Comparison of ENCODE assay signal across 8 cellular contexts in the genomic region with DNA sequence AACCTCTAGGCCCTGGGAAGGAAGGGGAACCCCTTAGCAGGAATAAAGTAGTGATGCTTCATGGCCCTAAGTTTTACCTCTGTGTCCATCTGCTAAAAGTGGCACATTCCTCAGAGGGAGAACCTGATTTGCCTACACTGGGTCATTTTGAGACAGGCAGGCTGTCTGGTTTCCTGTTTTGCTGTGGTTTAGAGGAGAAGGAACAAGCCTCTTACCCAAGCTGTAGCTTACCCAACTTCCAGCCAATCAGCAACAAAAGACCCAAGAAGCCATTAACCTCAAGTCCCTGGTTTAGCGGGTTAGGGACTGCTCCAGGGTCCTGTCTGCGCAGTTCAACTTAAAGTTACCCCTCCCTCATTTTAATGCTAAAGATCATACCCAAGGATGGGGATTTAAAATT.
DNase-seq lines count a peak whose midpoint lies in the region; ATAC-seq, FAIRE-seq and TF ChIP-seq lines count a peak whose summit lies in the region.

No MANE protein-coding gene starts in this region.

- no peaks in the 10 kb centered on the region for H3K36me3 ChIP-seq in H1 (ENCODE audit: control insufficient read depth in 2 of 4, insufficient read depth in 4 of 4, low read length in 3 of 4)

- H3K9me3 ChIP-seq in H1 (ENCODE audit: insufficient read depth in 2 of 2, low read depth in 1 of 2, low read length in 1 of 2) = peaks cover 6 to 10% of the 10 kb centered on the region in 2 experiments; a peak in 3 of 4 replicates

- H3K4me3 Mint-ChIP-seq in progenitor cell of endocrine pancreas (ENCODE audit: low read depth) = no peak overlapping the region

- H3K14ac ChIP-seq in H1 (ENCODE audit: insufficient read length) = no peak overlapping the region

- H3K4me2 ChIP-seq in H1 (ENCODE audit: insufficient read depth in 1 of 2, low read depth in 2 of 2, low read length in 2 of 2) = no peak overlapping the region

- H3K27me3 ChIP-seq in H1 (replicated peaks in 1 of 4; ENCODE audit: control insufficient read depth in 3 of 4, extremely low read depth in 1 of 4, insufficient read depth in 3 of 4, low read length in 3 of 4) = no peaks in the 10 kb centered on the region

- H3K27ac ChIP-seq in H1 (ENCODE audit: low read depth, low read length) = no peak overlapping the region

- no peaks in the 10 kb centered on the region for H3K79me1 ChIP-seq in H1 (ENCODE audit: low read depth, low read length)

- no peaks in the 10 kb centered on the region for H3K23me2 ChIP-seq in H1 (ENCODE audit: low read depth, low read length)

- ATAC-seq in GM21447 (IDR thresholded peaks at IDR 0.05; ENCODE audit: unreplicated experiment) (peak; percentile 85), HG03571 (IDR thresholded peaks at IDR 0.05; ENCODE audit: unreplicated experiment) (peak; percentile 89)

- no peak overlapping the region for H2BK12ac ChIP-seq in H1 (ENCODE audit: low read depth, low read length)

- H2AFZ ChIP-seq in H1 (ENCODE audit: low read length) = peak overlapping the region; percentile 55

- H3K9ac ChIP-seq in H1 (replicated peaks in 1 of 4; ENCODE audit: extremely low read depth in 1 of 4, low read depth in 3 of 4, low read length in 3 of 4) = no peak overlapping the region

- H4K8ac ChIP-seq in H1 (ENCODE audit: extremely low read depth, insufficient read depth, low read length) = no peak overlapping the region

- CTCF ChIA-PET in H1 (lab: Charles Lee; ENCODE audit: partially characterized antibody) = no interaction called here

- peak overlapping the region; percentile 25; the same call in 1 of the 2 replicates for H2BK15ac ChIP-seq in H1 (ENCODE audit: low read length)

- H2BK5ac ChIP-seq in H1 (ENCODE audit: low read depth, low read length) = no peak overlapping the region

- no peak overlapping the region for H3K23ac ChIP-seq in H1 (ENCODE audit: insufficient read length)

- no peak overlapping the region for H3K27ac Mint-ChIP-seq in progenitor cell of endocrine pancreas

- 100% methylated on average over 2 of the region's 2 CpGs; no CpG with 5 or more reads in 1 of the 2 experiments for WGBS in H1 (ENCODE audit: extremely low coverage in 1 of 2, insufficient coverage in 1 of 2, insufficient read length in 1 of 2, insufficient replicate concordance in 2 of 2, low coverage in 1 of 2, low lambda C conversion rate in 2 of 2, missing lambda C conversion rate in 1 of 2), 2 experiments

- no peak overlapping the region for H3K18ac ChIP-seq in H1 (ENCODE audit: extremely low read depth, low read length)

- POLR2A ChIA-PET in H1 (lab: Charles Lee; ENCODE audit: partially characterized antibody) = no interaction called here

- no peak overlapping the region for H3K56ac ChIP-seq in H1 (replicated peaks; ENCODE audit: insufficient read length, low read depth, low read length)

- H4K20me1 ChIP-seq in H1 (replicated peaks in 1 of 2; ENCODE audit: control insufficient read depth in 1 of 2, insufficient read depth in 2 of 2, low read length in 2 of 2) = no peaks in the 10 kb centered on the region

- H2BK120ac ChIP-seq in H1 (replicated peaks; ENCODE audit: low read depth, low read length) = no peak overlapping the region

- no peak for TF ChIP-seq RAD21 in H1 (IDR thresholded peaks at IDR 0.05 in 1 of 2, conservative IDR thresholded peaks at IDR 0.05 in 1 of 2; ENCODE audit: low read depth in 2 of 2, low read length in 2 of 2)

- no peak for TF ChIP-seq EP300 in H1 (IDR thresholded peaks at IDR 0.05; ENCODE audit: borderline replicate concordance in 1 of 2, low read depth in 2 of 2, low read length in 2 of 2)

- no peak for FAIRE-seq in H1 (lab: Jason Lieb, UNC)

- no peak for TF ChIP-seq POLR2A in H1 (IDR thresholded peaks at IDR 0.05; ENCODE audit: control extremely low read depth in 1 of 2, low read depth in 2 of 2, low read length in 2 of 2)

- H3K4me1 ChIP-seq in H1 (replicated peaks in 1 of 4; ENCODE audit: control insufficient read depth in 3 of 4, insufficient read depth in 4 of 4, low read length in 3 of 4) = peaks cover 3 to 10% (median 6%) of the 10 kb centered on the region in 4 experiments; a peak in 6 of 7 replicates

- no peaks in the 10 kb centered on the region for H3K27me3 Mint-ChIP-seq in progenitor cell of endocrine pancreas

- peaks cover 13% of the 10 kb centered on the region for H3K9me3 Mint-ChIP-seq in progenitor cell of endocrine pancreas (ENCODE audit: low read depth)

- no peak overlapping the region for H2BK20ac ChIP-seq in H1 (ENCODE audit: low read length)

- DNase-seq in GM12864 (ENCODE audit: low read depth) = peak; percentile 77
- DNase-seq in H1 (ENCODE audit: low read depth in 1 of 2, low spot score in 2 of 2) = no peak
- no peak for DNase-seq in retina
- DNase-seq in activated gamma-delta T cell (lab: John Stamatoyannopoulos, UW) = no peak
- DNase-seq in progenitor cell of endocrine pancreas (ENCODE audit: low spot score, unreplicated experiment) = no peak
- no peak for DNase-seq in NCI-H2029 (lab: John Stamatoyannopoulos, UW)

- H3K4me3 ChIP-seq in GM12864 (ENCODE audit: low read depth, low read length) (no peak overlapping the region), H1 (ENCODE audit: extremely low read depth in 1 of 4, insufficient read depth in 2 of 4, low read depth in 3 of 4, low read length in 4 of 4) (no peak overlapping the region)

- H3K36me3 Mint-ChIP-seq in progenitor cell of endocrine pancreas (ENCODE audit: insufficient read depth) = peaks cover 3% of the 10 kb centered on the region

- H2AK5ac ChIP-seq in H1 (ENCODE audit: low read depth, low read length) = no peak overlapping the region

- H4K91ac ChIP-seq in H1 (replicated peaks; ENCODE audit: insufficient read length, low read length) = no peak overlapping the region

- H3K4me1 Mint-ChIP-seq in progenitor cell of endocrine pancreas (ENCODE audit: low read depth) = peaks cover 10% of the 10 kb centered on the region

- H4K5ac ChIP-seq in H1 (ENCODE audit: insufficient read length, low read depth, low read length) = no peak overlapping the region

- no peak overlapping the region for H3K4ac ChIP-seq in H1 (replicated peaks; ENCODE audit: insufficient read length, low read depth, low read length)

- no peaks in the 10 kb centered on the region for H3K79me2 ChIP-seq in H1 (ENCODE audit: control insufficient read depth in 1 of 2, insufficient read depth in 2 of 2, low read length in 2 of 2)

- TF ChIP-seq CTCF in GM12864 (IDR thresholded peaks at IDR 0.05; ENCODE audit: low read depth, low read length, missing control alignments) (no peak), H1 (IDR thresholded peaks at IDR 0.05; ENCODE audit: control extremely low read depth in 1 of 3, insufficient read depth in 1 of 3, low read depth in 1 of 3, low read length in 3 of 3) (no peak), progenitor cell of endocrine pancreas (IDR thresholded peaks at IDR 0.05; ENCODE audit: unreplicated experiment) (no peak)

TF ChIP-seq in H1, 55 proteins besides CTCF, POLR2A, EP300 and RAD21 (continues in another document):
- TF ChIP-seq SP1 (IDR thresholded peaks at IDR 0.05; ENCODE audit: low read depth, low read length) (no peak), RFX5 (IDR thresholded peaks at IDR 0.05; ENCODE audit: borderline replicate concordance, low read depth, low read length) (no peak), POU5F1 (IDR thresholded peaks at IDR 0.05; ENCODE audit: low read depth, low read length) (no peak), TAF1 (IDR thresholded peaks at IDR 0.05; ENCODE audit: low read depth, low read length) (no peak), FOSL1 (IDR thresholded peaks at IDR 0.05; ENCODE audit: insufficient read depth, low read depth, low read length) (no peak), CHD2 (IDR thresholded peaks at IDR 0.05; ENCODE audit: low read length) (no peak), CBX5 (IDR thresholded peaks at IDR 0.05; ENCODE audit: low read depth, low read length) (no peak), SIRT6 (IDR thresholded peaks at IDR 0.05; ENCODE audit: low read length) (no peak), YY1 (IDR thresholded peaks at IDR 0.05; ENCODE audit: low read depth, low read length) (no peak), BRCA1 (IDR thresholded peaks at IDR 0.05; ENCODE audit: low read depth, low read length) (no peak), ASH2L (IDR thresholded peaks at IDR 0.05; ENCODE audit: low read length) (no peak), NRF1 (IDR thresholded peaks at IDR 0.05; ENCODE audit: low read depth, low read length) (no peak), TBP (IDR thresholded peaks at IDR 0.05; ENCODE audit: low read depth, low read length) (no peak)
- TF ChIP-seq, protein P1, sequence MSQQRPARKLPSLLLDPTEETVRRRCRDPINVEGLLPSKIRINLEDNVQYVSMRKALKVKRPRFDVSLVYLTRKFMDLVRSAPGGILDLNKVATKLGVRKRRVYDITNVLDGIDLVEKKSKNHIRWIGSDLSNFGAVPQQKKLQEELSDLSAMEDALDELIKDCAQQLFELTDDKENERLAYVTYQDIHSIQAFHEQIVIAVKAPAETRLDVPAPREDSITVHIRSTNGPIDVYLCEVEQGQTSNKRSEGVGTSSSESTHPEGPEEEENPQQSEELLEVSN (IDR thresholded peaks at IDR 0.05) = no peak
